Comparison of ENCODE assay signal across 20 cellular contexts in genomic region chr3:167318306-167318705, GRCh38.
"Had no signal": no experiment of that assay in that cellular context is flagged by ENCODE, and none has a peak within 500 bp of the region (broad histone marks: within the 10 kb centered on the region; RNA-seq: fewer than 3 reads in every experiment).

No MANE protein-coding gene starts in this region.

- H3K4me1 ChIP-seq: left lung, right lobe of liver, thyroid gland, upper lobe of right lung had no signal

- H3K4me3 ChIP-seq: hepatocyte, left lung, lung, right lobe of liver, skin epidermis, thyroid gland, upper lobe of right lung had no signal

- H3K27me3 ChIP-seq: hepatocyte, left lung, right lobe of liver, thyroid gland, upper lobe of right lung had no signal

- H3K36me3 ChIP-seq: left lung, right lobe of liver, thyroid gland, upper lobe of right lung had no signal

- H3K9me3 ChIP-seq: left lung, right lobe of liver, thyroid gland, upper lobe of right lung had no signal

- ATAC-seq: left lung, right lobe of liver, upper lobe of right lung, WTC11 had no signal

- DNase-seq: activated gamma-delta T cell treated with Interleukin-2 at 50 U/mL for 16 hours; activated T-cell treated with anti-CD3 and anti-CD28 coated beads, Interleukin-2, amount 50 U/mL, for 1 hour; anterior cingulate cortex; effector CD4-positive, alpha-beta T cell; erythroblast; glutamatergic neuron; immature natural killer cell; left lung; naive B cell; occipital lobe; posterior cingulate gyrus; right lobe of liver; stimulated activated CD4-positive, alpha-beta T cell treated with anti-CD3 and anti-CD28 coated beads, Interleukin-1b, Interleukin-23, amount 100 ng/mL, for 48 hours; substantia nigra; thyroid gland; upper lobe of right lung had no signal

- H3K27ac ChIP-seq: hepatocyte, left lung, right lobe of liver, skin epidermis, thyroid gland, upper lobe of right lung had no signal
